34 cellular contexts compared by ENCODE assay signal in the genomic region with DNA sequence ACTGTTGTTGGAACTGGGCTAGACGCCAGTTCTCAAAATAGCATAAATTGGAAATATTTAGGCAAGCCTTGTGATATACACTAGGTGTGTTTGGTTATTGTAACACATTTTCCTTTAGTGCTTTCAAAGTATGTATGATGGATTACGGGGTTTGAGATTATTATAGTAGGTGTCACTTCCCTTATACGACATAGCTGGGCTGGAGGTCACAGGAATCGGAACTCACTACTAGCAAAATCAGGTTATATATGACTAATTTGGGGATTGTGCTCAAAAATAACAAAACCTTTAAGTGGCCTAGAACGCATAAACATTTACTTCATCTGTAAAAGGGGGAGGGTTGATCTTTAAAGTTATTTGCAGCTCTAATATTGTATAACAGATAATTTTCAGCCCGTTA.
"Had no signal": no experiment of that assay in that cellular context is flagged by ENCODE, and none has a peak within 500 bp of the region (broad histone marks: within the 10 kb centered on the region; RNA-seq: fewer than 3 reads in every experiment).

No MANE protein-coding gene starts in this region.

- ATAC-seq: activated CD4-positive, alpha-beta T cell treated with anti-CD3 and anti-CD28 coated beads for 36 hours; activated CD4-positive, CD25-positive, alpha-beta regulatory T cell treated with anti-CD3 and anti-CD28 coated beads, Interleukin-2, amount 50 U/mL, for 24 hours; activated CD8-positive, alpha-beta memory T cell treated with anti-CD3 and anti-CD28 coated beads, Interleukin-2, amount 10 ng/mL, durations not matched to agents 7 days and 5 days; activated CD8-positive, alpha-beta T cell treated with anti-CD3 and anti-CD28 coated beads, Interleukin-2, amount 10 ng/mL, durations not matched to agents 7 days and 5 days; activated T-cell treated with anti-CD3 and anti-CD28 coated beads, Interleukin-2, amount 50 U/mL, for 4 hours; activated T-cell treated with anti-CD3 and anti-CD28 coated beads, Interleukin-2, amount 50 U/mL, for 72 hours; body of pancreas had no signal

- H3K27me3 ChIP-seq: adrenal gland, body of pancreas, breast epithelium had no signal

- H3K9me3 ChIP-seq: adrenal gland, body of pancreas, breast epithelium had no signal

- H3K4me1 Mint-ChIP-seq: activated CD4-positive, alpha-beta memory T cell treated with anti-CD3 and anti-CD28 coated beads, Interleukin-2, amount 10 ng/mL, durations not matched to agents 7 days and 5 days; activated CD4-positive, alpha-beta T cell treated with anti-CD3 and anti-CD28 coated beads for 36 hours; activated CD4-positive, alpha-beta T cell treated with anti-CD3 and anti-CD28 coated beads, Interleukin-2, amount 10 ng/mL, durations not matched to agents 7 days and 5 days; activated CD8-positive, alpha-beta memory T cell treated with anti-CD3 and anti-CD28 coated beads, Interleukin-2, amount 10 ng/mL, durations not matched to agents 7 days and 5 days; activated naive CD4-positive, alpha-beta T cell treated with anti-CD3 and anti-CD28 coated beads, Interleukin-2, amount 10 ng/mL, durations not matched to agents 7 days and 5 days; activated naive CD4-positive, alpha-beta T cell treated with anti-CD3 and anti-CD28 coated beads, Interleukin-2, amount 50 U/mL, for 24 hours had no signal

- H3K27ac Mint-ChIP-seq: activated CD4-positive, alpha-beta memory T cell treated with anti-CD3 and anti-CD28 coated beads, Interleukin-2, amount 10 ng/mL, durations not matched to agents 7 days and 5 days; activated CD4-positive, alpha-beta T cell treated with anti-CD3 and anti-CD28 coated beads for 36 hours; activated CD4-positive, alpha-beta T cell treated with anti-CD3 and anti-CD28 coated beads, Interleukin-2, amount 10 ng/mL, durations not matched to agents 7 days and 5 days; activated CD8-positive, alpha-beta memory T cell treated with anti-CD3 and anti-CD28 coated beads, Interleukin-2, amount 10 ng/mL, durations not matched to agents 7 days and 5 days; activated CD8-positive, alpha-beta T cell treated with anti-CD3 and anti-CD28 coated beads, Interleukin-2, amount 10 ng/mL, durations not matched to agents 7 days and 5 days; activated naive CD4-positive, alpha-beta T cell treated with anti-CD3 and anti-CD28 coated beads, Interleukin-2, amount 10 ng/mL, durations not matched to agents 7 days and 5 days; activated naive CD4-positive, alpha-beta T cell treated with anti-CD3 and anti-CD28 coated beads, Interleukin-2, amount 50 U/mL, for 24 hours; activated naive CD8-positive, alpha-beta T cell; activated T-cell treated with anti-CD3 and anti-CD28 coated beads, Interleukin-2, amount 50 U/mL, for 72 hours; activated T-helper 2 cell treated with anti-CD3 and anti-CD28 coated beads, Interferon-gamma antibody, Interleukin-2, Interleukin-4, amounts not matched to agents 10 μg/mL and 5 μg/mL and 100 μg/mL, durations not matched to agents 14 hours and 24 hours and 36 hours; T-helper 1 cell treated with Interleukin-12 subunit alpha and Interleukin-12 subunit beta and Interleukin-4 antibody, amounts not matched to agents 30 μg/mL and 1 μg/mL, for 36 hours; T-helper 2 cell treated with Interferon-gamma antibody and Interleukin-4, amounts not matched to agents 5 μg/mL and 100 μg/mL, for 36 hours had no signal

- H3K27ac ChIP-seq: adrenal gland, body of pancreas, brain microvascular endothelial cell, breast epithelium, VCaP had no signal

- H3K4me1 ChIP-seq: breast epithelium had no signal

- DNase-seq: activated CD4-positive, alpha-beta memory T cell treated with anti-CD3 and anti-CD28 coated beads, Interleukin-2, amount 10 ng/mL, durations not matched to agents 7 days and 5 days; activated CD4-positive, alpha-beta T cell treated with anti-CD3 and anti-CD28 coated beads for 1 hour; activated CD4-positive, alpha-beta T cell treated with anti-CD3 and anti-CD28 coated beads for 36 hours; activated CD4-positive, alpha-beta T cell treated with anti-CD3 and anti-CD28 coated beads for 48 hours; activated CD4-positive, alpha-beta T cell treated with anti-CD3 and anti-CD28 coated beads, Interleukin-2, amount 10 ng/mL, durations not matched to agents 7 days and 5 days; activated CD4-positive, alpha-beta T cell treated with anti-CD3 and anti-CD28 coated beads, Interleukin-2, amount 50 U/mL, for 48 hours; activated CD4-positive, CD25-positive, alpha-beta regulatory T cell; activated CD8-positive, alpha-beta memory T cell treated with anti-CD3 and anti-CD28 coated beads for 24 hours; activated CD8-positive, alpha-beta memory T cell treated with anti-CD3 and anti-CD28 coated beads, Interleukin-2, amount 10 ng/mL, durations not matched to agents 7 days and 5 days; activated CD8-positive, alpha-beta memory T cell treated with anti-CD3 and anti-CD28 coated beads, Interleukin-2, amount 50 U/mL, for 48 hours; activated CD8-positive, alpha-beta T cell treated with anti-CD3 and anti-CD28 coated beads, Interleukin-2, amount 10 ng/mL, durations not matched to agents 7 days and 5 days; activated effector memory CD4-positive, alpha-beta T cell treated with Interleukin-2 at 50 U/mL for 16 hours; activated gamma-delta T cell; activated naive CD4-positive, alpha-beta T cell treated with anti-CD3 and anti-CD28 coated beads, Interleukin-2, amount 10 ng/mL, durations not matched to agents 7 days and 5 days; activated naive CD4-positive, alpha-beta T cell treated with Interleukin-2 at 50 U/mL for 16 hours; activated T-cell treated with anti-CD3 and anti-CD28 coated beads, Interleukin-2, amount 50 U/mL, for 4 hours; activated T-cell treated with anti-CD3 and anti-CD28 coated beads, Interleukin-2, amount 50 U/mL, for 72 hours; adrenal gland; amniotic stem cell; aorta; body of pancreas; brain microvascular endothelial cell; central memory CD4-positive, alpha-beta T cell; T-helper 1 cell; T-helper 2 cell; T-helper 9 cell had no signal

- H3K27me3 Mint-ChIP-seq: activated CD4-positive, alpha-beta memory T cell treated with anti-CD3 and anti-CD28 coated beads, Interleukin-2, amount 10 ng/mL, durations not matched to agents 7 days and 5 days; activated CD8-positive, alpha-beta memory T cell treated with anti-CD3 and anti-CD28 coated beads, Interleukin-2, amount 10 ng/mL, durations not matched to agents 7 days and 5 days; activated naive CD4-positive, alpha-beta T cell treated with anti-CD3 and anti-CD28 coated beads, Interleukin-2, amount 10 ng/mL, durations not matched to agents 7 days and 5 days; activated naive CD8-positive, alpha-beta T cell had no signal

- H3K9me3 Mint-ChIP-seq: activated CD4-positive, alpha-beta memory T cell treated with anti-CD3 and anti-CD28 coated beads, Interleukin-2, amount 10 ng/mL, durations not matched to agents 7 days and 5 days; activated CD4-positive, alpha-beta T cell treated with anti-CD3 and anti-CD28 coated beads, Interleukin-2, amount 10 ng/mL, durations not matched to agents 7 days and 5 days; activated naive CD4-positive, alpha-beta T cell treated with anti-CD3 and anti-CD28 coated beads, Interleukin-2, amount 50 U/mL, for 24 hours; T-helper 1 cell treated with Interleukin-12 subunit alpha and Interleukin-12 subunit beta and Interleukin-4 antibody, amounts not matched to agents 30 μg/mL and 1 μg/mL, for 36 hours; T-helper 2 cell treated with Interferon-gamma antibody and Interleukin-4, amounts not matched to agents 5 μg/mL and 100 μg/mL, for 36 hours had no signal

- H3K36me3 ChIP-seq: adrenal gland, brain microvascular endothelial cell, breast epithelium had no signal

- H3K36me3 Mint-ChIP-seq: activated CD8-positive, alpha-beta memory T cell treated with anti-CD3 and anti-CD28 coated beads, Interleukin-2, amount 10 ng/mL, durations not matched to agents 7 days and 5 days; activated naive CD4-positive, alpha-beta T cell treated with anti-CD3 and anti-CD28 coated beads, Interleukin-2, amount 10 ng/mL, durations not matched to agents 7 days and 5 days; activated naive CD4-positive, alpha-beta T cell treated with anti-CD3 and anti-CD28 coated beads, Interleukin-2, amount 50 U/mL, for 24 hours; activated naive CD8-positive, alpha-beta T cell had no signal

- H3K4me3 ChIP-seq: adrenal gland, body of pancreas, breast epithelium had no signal

- H3K4me3 Mint-ChIP-seq: activated CD4-positive, alpha-beta memory T cell treated with anti-CD3 and anti-CD28 coated beads, Interleukin-2, amount 10 ng/mL, durations not matched to agents 7 days and 5 days; activated CD4-positive, alpha-beta T cell treated with anti-CD3 and anti-CD28 coated beads for 36 hours; activated CD4-positive, alpha-beta T cell treated with anti-CD3 and anti-CD28 coated beads, Interleukin-2, amount 10 ng/mL, durations not matched to agents 7 days and 5 days; activated CD8-positive, alpha-beta memory T cell treated with anti-CD3 and anti-CD28 coated beads, Interleukin-2, amount 10 ng/mL, durations not matched to agents 7 days and 5 days; activated CD8-positive, alpha-beta T cell treated with anti-CD3 and anti-CD28 coated beads, Interleukin-2, amount 10 ng/mL, durations not matched to agents 7 days and 5 days; activated naive CD4-positive, alpha-beta T cell treated with anti-CD3 and anti-CD28 coated beads, Interleukin-2, amount 10 ng/mL, durations not matched to agents 7 days and 5 days; activated naive CD4-positive, alpha-beta T cell treated with anti-CD3 and anti-CD28 coated beads, Interleukin-2, amount 50 U/mL, for 24 hours; activated naive CD8-positive, alpha-beta T cell; activated T-cell treated with anti-CD3 and anti-CD28 coated beads, Interleukin-2, amount 50 U/mL, for 4 hours; activated T-cell treated with anti-CD3 and anti-CD28 coated beads, Interleukin-2, amount 50 U/mL, for 72 hours; T-helper 1 cell treated with Interleukin-12 subunit alpha and Interleukin-12 subunit beta and Interleukin-4 antibody, amounts not matched to agents 30 μg/mL and 1 μg/mL, for 36 hours; T-helper 2 cell treated with Interferon-gamma antibody and Interleukin-4, amounts not matched to agents 5 μg/mL and 100 μg/mL, for 36 hours had no signal
